11 cellular contexts compared by ENCODE assay signal in genomic region chr5:14028188-14028587, GRCh38.
"Had no signal": no experiment of that assay in that cellular context is flagged by ENCODE, and none has a peak within 500 bp of the region (broad histone marks: within the 10 kb centered on the region; RNA-seq: fewer than 3 reads in every experiment).

No MANE protein-coding gene starts in this region.

- DNase-seq: GM23248, GOT3, H7, H9, HCEC 1CT, HFFc6 had no signal

- H3K4me3 Mint-ChIP-seq: GM23338, H9, HFFc6 had no signal

- FAIRE-seq: H1, H54 had no signal

- H3K4me2 ChIP-seq: GM23338 had no signal

- H3K9me3 ChIP-seq: HAP-1 had no signal

- H2AFZ ChIP-seq: GM23248, GM23338 had no signal

- H3K9me3 Mint-ChIP-seq: GM23338, H9, HFFc6 had no signal

- H3K27ac ChIP-seq: GM23248 had no signal

- H3K4me1 Mint-ChIP-seq: GM23338, H9 had no signal

- H3K36me3 ChIP-seq: HAP-1 had no signal

- H3K4me1 ChIP-seq: HAP-1 had no signal

- H3K27ac Mint-ChIP-seq: GM23338, H9, HFFc6 had no signal

- ATAC-seq: GM23338, HCT116 had no signal

- H3K9ac ChIP-seq: GM23248 had no signal

- H3K4me3 ChIP-seq: GM23248, GM23338, HAP-1 had no signal
